Comparison of ENCODE assay signal across 3 cellular contexts in genomic region chr9:71130521-71130920, GRCh38. TPM values are rescaled to one million over a fixed set of nuclear protein-coding genes. Genes with fewer than 3 reads are reported as not detected.
"Had no signal": no experiment of that assay in that cellular context is flagged by ENCODE, and none has a peak within 500 bp of the region (broad histone marks: within the 10 kb centered on the region; RNA-seq: fewer than 3 reads in every experiment).

No MANE protein-coding gene starts in this region.

- ATAC-seq: GM12878 had no signal

- DNase-seq: GDM1, GF-D8 had no signal

- H3K4me3 ChIP-seq: GM12878 had no signal

RNA-seq across cellular contexts. Expression of gene TRPM3, which starts 9.1 kb away (rescaled TPM):
- total RNA-seq: GM12878 had no signal
- polyA plus RNA-seq: GM12878 had no signal
